13 cellular contexts compared by ENCODE assay signal in the genomic region with DNA sequence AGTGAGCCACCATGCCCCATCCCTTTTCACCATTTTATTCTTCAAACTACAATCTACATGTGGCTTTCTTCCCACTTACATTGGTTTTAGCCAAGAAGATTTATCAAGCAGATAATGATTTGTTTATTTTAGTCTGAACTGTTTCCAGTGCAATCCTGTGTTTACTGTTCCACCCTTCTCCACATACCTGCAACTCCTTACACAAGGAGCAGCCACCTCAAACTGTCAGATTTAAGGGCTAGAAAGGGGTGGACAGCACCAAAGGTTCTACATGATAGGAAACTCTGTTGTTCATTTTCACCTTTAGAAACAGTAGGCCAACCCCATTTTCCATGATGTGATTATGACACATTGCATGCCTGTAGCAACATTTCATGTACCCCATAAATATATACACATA. TPM values are rescaled to one million over a fixed set of nuclear protein-coding genes. Genes with fewer than 3 reads are reported as not detected.
DNase-seq lines count a peak whose midpoint lies in the region; ATAC-seq and TF ChIP-seq lines count a peak whose summit lies in the region.
"Had no signal": no experiment of that assay in that cellular context is flagged by ENCODE, and none has a peak within 500 bp of the region (broad histone marks: within the 10 kb centered on the region; RNA-seq: fewer than 3 reads in every experiment).

No MANE protein-coding gene starts in this region.

- H3F3A ChIP-seq in Loucy (ENCODE audit: low read depth) (no peaks in the 10 kb centered on the region), neural progenitor cell (ENCODE audit: low read depth) (peaks cover 19% of the 10 kb centered on the region)

- H3K79me2 ChIP-seq in Loucy (ENCODE audit: insufficient read depth, low read length) (peaks cover 68% of the 10 kb centered on the region), neural progenitor cell (ENCODE audit: low read depth) (peaks cover 43% of the 10 kb centered on the region)

- H3K4me2 ChIP-seq in Loucy (ENCODE audit: low read depth, low read length, poor library complexity, severe bottlenecking) (peak overlapping the region; percentile 94), neural progenitor cell (peak overlapping the region; percentile 93)

- peak overlapping the region; percentile 96 for H3K4me3 Mint-ChIP-seq in activated CD4-positive, alpha-beta T cell treated with anti-CD3 and anti-CD28 coated beads, Interleukin-2, amount 10 ng/mL, durations not matched to agents 24 days and 14 days
- peak overlapping the region; percentile 99 for H3K4me3 Mint-ChIP-seq in neural progenitor cell

- H3K9me3 ChIP-seq in Loucy (ENCODE audit: insufficient read depth, low read depth, low read length) (no peaks in the 10 kb centered on the region), breast epithelium (no peaks in the 10 kb centered on the region), neural progenitor cell (ENCODE audit: low read depth) (no peaks in the 10 kb centered on the region)

- ATAC-seq in GM21723 (IDR thresholded peaks at IDR 0.05; ENCODE audit: unreplicated experiment) (no peak), left colon (no peak), left lobe of liver (no peak)
- ATAC-seq: Right ventricle myocardium inferior had no signal

- peaks cover 31% of the 10 kb centered on the region for H3K4me1 Mint-ChIP-seq in activated CD4-positive, alpha-beta T cell treated with anti-CD3 and anti-CD28 coated beads, Interleukin-2, amount 10 ng/mL, durations not matched to agents 24 days and 14 days
- H3K4me1 Mint-ChIP-seq in neural progenitor cell = peaks cover 23% of the 10 kb centered on the region

- no peaks in the 10 kb centered on the region for H3K27me3 Mint-ChIP-seq in activated CD4-positive, alpha-beta T cell treated with anti-CD3 and anti-CD28 coated beads, Interleukin-2, amount 10 ng/mL, durations not matched to agents 24 days and 14 days
- H3K27me3 Mint-ChIP-seq in neural progenitor cell (ENCODE audit: insufficient read depth, low read depth) = peaks cover 9% of the 10 kb centered on the region

- H3K9me3 Mint-ChIP-seq in activated CD4-positive, alpha-beta T cell treated with anti-CD3 and anti-CD28 coated beads, Interleukin-2, amount 10 ng/mL, durations not matched to agents 24 days and 14 days = no peaks in the 10 kb centered on the region
- no peaks in the 10 kb centered on the region for H3K9me3 Mint-ChIP-seq in neural progenitor cell

- H3K9ac ChIP-seq in Loucy (ENCODE audit: low read depth, low read length, poor library complexity, severe bottlenecking) (peak overlapping the region; percentile 92), neural progenitor cell (no peak overlapping the region)

- H2AFZ ChIP-seq in Loucy (ENCODE audit: low read length) = no peak overlapping the region
- H2AFZ ChIP-seq in neural progenitor cell (replicated peaks) = no peak overlapping the region

- TF ChIP-seq POLR2A in breast epithelium (IDR thresholded peaks at IDR 0.05) = no peak

- H3K27ac ChIP-seq in breast epithelium (peak overlapping the region; percentile 13 to 43), neural progenitor cell (no peak overlapping the region)

- peaks cover 19% of the 10 kb centered on the region for H3K36me3 Mint-ChIP-seq in activated CD4-positive, alpha-beta T cell treated with anti-CD3 and anti-CD28 coated beads, Interleukin-2, amount 10 ng/mL, durations not matched to agents 24 days and 14 days (ENCODE audit: low read depth)
- peaks cover 18% of the 10 kb centered on the region for H3K36me3 Mint-ChIP-seq in neural progenitor cell

- H3K36me3 ChIP-seq in Loucy (ENCODE audit: insufficient read depth, low read length) = peaks cover 9% of the 10 kb centered on the region; the same call in 1 of the 2 replicates
- H3K36me3 ChIP-seq in breast epithelium = no peaks in the 10 kb centered on the region
- no peaks in the 10 kb centered on the region for H3K36me3 ChIP-seq in neural progenitor cell

- DNase-seq in activated CD4-positive, alpha-beta T cell treated with anti-CD3 and anti-CD28 coated beads, Interleukin-2, amount 10 ng/mL, durations not matched to agents 24 days and 14 days = no peak
- no peak for DNase-seq in activated CD4-positive, alpha-beta T cell treated with anti-CD3 and anti-CD28 coated beads, Interleukin-2, amount 50 U/mL, for 4 hours
- no peak for DNase-seq in breast epithelium (ENCODE audit: low spot score in 2 of 2)
- DNase-seq in neural progenitor cell (ENCODE audit: low spot score) = no peak
- no peak for DNase-seq in left colon
- no peak for DNase-seq in left lobe of liver (ENCODE audit: low spot score)
- DNase-seq: activated CD4-positive, alpha-beta T cell treated with anti-CD3 and anti-CD28 coated beads for 1 hour; aorta; NCI-H446; trophoblast cell had no signal

- intact Hi-C loops in activated CD4-positive, alpha-beta T cell treated with anti-CD3 and anti-CD28 coated beads, Interleukin-2, amount 10 ng/mL, durations not matched to agents 24 days and 14 days (cut with micrococcal nuclease) = loop anchor here (1.0 kb wide), 1 partner anchor 16 kb away; a partner anchor contains a TSS
- intact Hi-C loops in breast epithelium (cut with DNase I; ENCODE audit: low total_unique reads) (no loop called here), left colon (cut with DNase I, micrococcal nuclease) (no loop called here)

- TF ChIP-seq CTCF in Loucy (conservative IDR thresholded peaks at IDR 0.05; ENCODE audit: low read length) = no peak
- TF ChIP-seq CTCF in breast epithelium (IDR thresholded peaks at IDR 0.05) = no peak
- no peak for TF ChIP-seq CTCF in neural progenitor cell (IDR thresholded peaks at IDR 0.05)

- H3K4me3 ChIP-seq in Loucy (ENCODE audit: low read length, poor library complexity, severe bottlenecking) = peak overlapping the region; percentile 84
- H3K4me3 ChIP-seq in breast epithelium = peak overlapping the region in 1 of 3 donors; percentile 15
- H3K4me3 ChIP-seq in neural progenitor cell = no peak overlapping the region

- H3K27me3 ChIP-seq in Loucy (ENCODE audit: insufficient read depth, low read length, poor library complexity, severe bottlenecking) = no peaks in the 10 kb centered on the region
- no peaks in the 10 kb centered on the region for H3K27me3 ChIP-seq in breast epithelium
- no peaks in the 10 kb centered on the region for H3K27me3 ChIP-seq in neural progenitor cell

- peaks cover 42% of the 10 kb centered on the region for H3K4me1 ChIP-seq in Loucy (ENCODE audit: insufficient read depth, low read length, poor library complexity, severe bottlenecking)
- no peaks in the 10 kb centered on the region for H3K4me1 ChIP-seq in breast epithelium
- peaks cover 11% of the 10 kb centered on the region for H3K4me1 ChIP-seq in neural progenitor cell

- peak overlapping the region; percentile 75 for H3K27ac Mint-ChIP-seq in activated CD4-positive, alpha-beta T cell treated with anti-CD3 and anti-CD28 coated beads, Interleukin-2, amount 10 ng/mL, durations not matched to agents 24 days and 14 days
- H3K27ac Mint-ChIP-seq in neural progenitor cell = no peak overlapping the region

- H3K9me2 ChIP-seq in Loucy (replicated peaks; ENCODE audit: low read depth, low read length) = no peaks in the 10 kb centered on the region

- H4K20me1 ChIP-seq in Loucy (ENCODE audit: insufficient read depth, low read length, poor library complexity, severe bottlenecking) = peaks cover 21% of the 10 kb centered on the region
- H4K20me1 ChIP-seq in neural progenitor cell (ENCODE audit: low read depth) = peaks cover 18% of the 10 kb centered on the region

RNA-seq across cellular contexts. Expression of a gene that starts 1.9 kb away (rescaled TPM):
- total RNA-seq in activated CD4-positive, alpha-beta T cell treated with anti-CD3 and anti-CD28 coated beads, Interleukin-2, amount 10 ng/mL, durations not matched to agents 24 days and 14 days = 20.2 and 20.5 TPM in 2 replicates
- total RNA-seq in breast epithelium (10 to 100 TPM in 2 of 3 donors, 1 to 10 TPM in 1; 8.6 to 25.8 (median 22.3) TPM), neural progenitor cell (ENCODE audit: low replicate concordance) (11.4 and 12.6 TPM in 2 replicates), left colon (10 to 100 TPM; 24.2 to 25.2 TPM), left lobe of liver (5.3 TPM)

RNA-seq across cellular contexts. Expression of a gene that starts 2.4 kb away (rescaled TPM):
- 0.66 and 1.4 TPM in 2 replicates for total RNA-seq in activated CD4-positive, alpha-beta T cell treated with anti-CD3 and anti-CD28 coated beads, Interleukin-2, amount 10 ng/mL, durations not matched to agents 24 days and 14 days
- total RNA-seq in breast epithelium (under 1 TPM in 2 of 3 donors, not detected in 1; 0.44 to 0.66 TPM), neural progenitor cell (ENCODE audit: low replicate concordance) (2.6 and 7.7 TPM in 2 replicates), left colon (1 to 10 TPM; 3.2 to 3.6 TPM), left lobe of liver (0.25 TPM)

RNA-seq across cellular contexts. Expression of a gene that starts 16.0 kb away (rescaled TPM):
- 1,178 and 1,206 TPM in 2 replicates for total RNA-seq in activated CD4-positive, alpha-beta T cell treated with anti-CD3 and anti-CD28 coated beads, Interleukin-2, amount 10 ng/mL, durations not matched to agents 24 days and 14 days
- total RNA-seq in breast epithelium = 1,000 to 10,000 TPM; 1,150 to 3,519 (median 1,958) TPM
- 1,535 and 1,934 TPM in 2 replicates for total RNA-seq in neural progenitor cell (ENCODE audit: low replicate concordance)
- total RNA-seq in left colon = 100 to 1,000 TPM; 605 to 650 TPM
- 293 TPM for total RNA-seq in left lobe of liver

RNA-seq across cellular contexts. Expression of a gene that starts 18.0 kb away (rescaled TPM):
- 78.2 and 78.4 TPM in 2 replicates for total RNA-seq in activated CD4-positive, alpha-beta T cell treated with anti-CD3 and anti-CD28 coated beads, Interleukin-2, amount 10 ng/mL, durations not matched to agents 24 days and 14 days
- 10 to 100 TPM; 25.3 to 34.7 (median 26.5) TPM for total RNA-seq in breast epithelium
- total RNA-seq in neural progenitor cell (ENCODE audit: low replicate concordance) = 23.7 and 36.5 TPM in 2 replicates
- total RNA-seq in left colon = 10 to 100 TPM; 17.6 to 24.1 TPM
- 17.2 TPM for total RNA-seq in left lobe of liver

RNA-seq across cellular contexts. Expression of a gene that starts 24.3 kb away (rescaled TPM):
- total RNA-seq in activated CD4-positive, alpha-beta T cell treated with anti-CD3 and anti-CD28 coated beads, Interleukin-2, amount 10 ng/mL, durations not matched to agents 24 days and 14 days = 51.9 and 55.2 TPM in 2 replicates
- total RNA-seq in breast epithelium (10 to 100 TPM; 16.2 to 42.3 (median 31.0) TPM), neural progenitor cell (ENCODE audit: low replicate concordance) (0.96 TPM in 1 of 2 replicates, not detected in the other), left colon (10 to 100 TPM; 33.6 to 51.6 TPM), left lobe of liver (13.7 TPM)
